In genomic region chr1:226201029-226201593, GRCh38 we compare ENCODE assay signal across 10 cellular contexts. TPM values are rescaled to one million over a fixed set of nuclear protein-coding genes. Genes with fewer than 3 reads are reported as not detected.
DNase-seq lines count a peak whose midpoint lies in the region; ATAC-seq, FAIRE-seq and TF ChIP-seq lines count a peak whose summit lies in the region.
"Had no signal": no experiment of that assay in that cellular context is flagged by ENCODE, and none has a peak within 500 bp of the region (broad histone marks: within the 10 kb centered on the region; RNA-seq: fewer than 3 reads in every experiment).

No MANE protein-coding gene starts in this region.

- no peaks in the 10 kb centered on the region for H3K36me3 ChIP-seq in kidney (ENCODE audit: control insufficient read depth in 1 of 2, insufficient read depth in 2 of 2, low read length in 2 of 2)
- H3K36me3 ChIP-seq in heart right ventricle: no peaks in the 10 kb centered on the region

- DNase-seq in AML-193 (lab: John Stamatoyannopoulos, UW): peak; percentile 11 to 14
- peak; percentile 24 for DNase-seq in NCI-H69 (lab: John Stamatoyannopoulos, UW)
- peak; percentile 43 for DNase-seq in fibroblast of pulmonary artery (ENCODE audit: low read depth)
- no peak for DNase-seq in kidney
- no peak for DNase-seq in GF-D8 (lab: John Stamatoyannopoulos, UW)
- DNase-seq in heart right ventricle: no peak
- DNase-seq in cardiac septum (ENCODE audit: low spot score): no peak

- H3K4me3 ChIP-seq in fibroblast of pulmonary artery (replicated peaks; ENCODE audit: low read depth, low read length): no peak overlapping the region
- H3K4me3 ChIP-seq in kidney (ENCODE audit: low read length in 2 of 2): no peak overlapping the region
- H3K4me3 ChIP-seq in heart right ventricle: no peak overlapping the region

- 60 to 64% methylated on average over 5 of the region's 5 CpGs for WGBS in heart right ventricle, 2 donors

- peak; percentile 68 for ATAC-seq in GM19351 (IDR thresholded peaks at IDR 0.05; ENCODE audit: unreplicated experiment)
- no peak for ATAC-seq in heart right ventricle

- intact Hi-C loops in kidney (cut with DNase I): no loop called here
- intact Hi-C loops in heart right ventricle (cut with DNase I): loop anchor here in 1 of 10 donors (10.0 kb wide), 1 partner anchor 124 kb away; no protein-coding TSS in a partner anchor
- intact Hi-C loops in cardiac septum (cut with DNase I): loop anchor here (5.0 kb wide), 1 partner anchor 131 kb away; no protein-coding TSS in a partner anchor

- H3K9me3 ChIP-seq in kidney (ENCODE audit: control insufficient read depth in 1 of 2, low read length in 2 of 2): no peaks in the 10 kb centered on the region
- no peaks in the 10 kb centered on the region for H3K9me3 ChIP-seq in heart right ventricle

- H3K9ac ChIP-seq in kidney (ENCODE audit: low read length in 2 of 2): no peak overlapping the region

- TF ChIP-seq CTCF in fibroblast of pulmonary artery (IDR thresholded peaks at IDR 0.05; ENCODE audit: low read length, missing control alignments) (peak; percentile 58), kidney (IDR thresholded peaks at IDR 0.05; ENCODE audit: borderline replicate concordance, extremely low read depth, insufficient read depth) (no peak), heart right ventricle (IDR thresholded peaks at IDR 0.05) (peak in 2 of 9 donors; percentile 15 to 34)

- no peak overlapping the region for H3K27ac ChIP-seq in kidney (ENCODE audit: low read depth in 2 of 2, low read length in 2 of 2)
- H3K27ac ChIP-seq in heart right ventricle: no peak overlapping the region

- H3K27me3 ChIP-seq in heart right ventricle: peaks cover 0 to 21% (median 0%) of the 10 kb centered on the region in 7 donors

- no peaks in the 10 kb centered on the region for H3K4me1 ChIP-seq in kidney (ENCODE audit: control insufficient read depth in 1 of 2, insufficient read depth in 1 of 2, low read depth in 1 of 2, low read length in 2 of 2)
- peaks cover 0 to 4% (median 0%) of the 10 kb centered on the region in 9 donors for H3K4me1 ChIP-seq in heart right ventricle

- FAIRE-seq in kidney (lab: Jason Lieb, UNC): no peak
- FAIRE-seq: endothelial cell of umbilical vein had no signal

RNA-seq across cellular contexts. Expression of gene ACBD3, which starts 14.6 kb away (rescaled TPM):
- total RNA-seq in kidney: 43.1 TPM
- polyA plus RNA-seq in kidney (ENCODE audit: insufficient read depth, low read depth, low replicate concordance): 12.4 TPM
- total RNA-seq in heart right ventricle: 10 to 100 TPM; 25.3 to 39.1 (median 34.3) TPM
- 10 to 100 TPM in 1 of 2 donors, 1 to 10 TPM in 1; 9.3 to 11.3 TPM for polyA plus RNA-seq in heart right ventricle
- 42.3 TPM for total RNA-seq in cardiac septum

RNA-seq across cellular contexts. Expression of gene MIXL1, which starts 22.4 kb away (rescaled TPM):
- total RNA-seq in kidney (0.16 TPM), heart right ventricle (under 1 TPM in 3 of 10 donors, not detected in 7; 0.28 to 0.37 (median 0.32) TPM), cardiac septum (0.27 TPM)
- polyA plus RNA-seq in kidney (ENCODE audit: insufficient read depth, low read depth, low replicate concordance) (0.56 TPM), heart right ventricle (under 1 TPM in 1 of 2 donors, not detected in 1; 0.01 TPM)
- total RNA-seq: posterior vena cava had no signal

Comparison
In these comparisons a context has a peak if more than half of its experiments do, and no peak if none do; other contexts are left out.
1. DNase-seq: peak in AML-193 (2 of 2), NCI-H69 (single experiment) and fibroblast of pulmonary artery (single experiment); none in kidney (single experiment), GF-D8 (single experiment), heart right ventricle (0 of 2) and cardiac septum (single experiment).